In the genomic region with DNA sequence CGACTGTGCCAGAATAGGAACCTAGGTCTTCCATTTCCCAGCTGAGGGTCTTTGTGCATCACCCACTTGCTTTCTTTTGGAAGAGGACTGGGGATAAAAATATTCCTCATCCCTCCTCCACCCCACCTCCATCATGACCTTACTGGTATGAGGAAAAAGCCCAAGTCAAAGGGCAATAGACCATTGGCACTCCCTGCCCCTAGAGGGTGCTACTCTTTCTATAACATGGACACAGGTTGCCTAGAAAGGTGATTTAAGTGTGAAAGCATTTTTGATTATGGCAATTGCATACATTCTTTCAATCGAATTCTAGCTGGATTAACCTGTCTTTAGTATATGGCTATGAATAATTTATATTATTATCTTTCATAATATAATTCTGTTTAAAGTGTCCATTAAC, we compare ENCODE assay signal across 8 cellular contexts. TPM values are rescaled to one million over a fixed set of nuclear protein-coding genes. Genes with fewer than 3 reads are reported as not detected.
DNase-seq lines count a peak whose midpoint lies in the region; ATAC-seq, FAIRE-seq and TF ChIP-seq lines count a peak whose summit lies in the region.

No MANE protein-coding gene starts in this region.

- no peak for TF ChIP-seq EP300 in ovary (IDR thresholded peaks at IDR 0.05)

- FAIRE-seq in pancreas (lab: Jason Lieb, UNC): no peak

- DNase-seq in MM.1S (peak; percentile 20), dermis blood vessel endothelial cell (peak; percentile 31), pancreas (peak in 2 of 6 donors; percentile 9 to 46), ovary (no peak)
- no peak for DNase-seq in activated CD4-positive, alpha-beta T cell treated with anti-CD3 and anti-CD28 coated beads, Interleukin-2, amount 50 U/mL, for 1 hour

- H3K4me3 ChIP-seq in MM.1S (ENCODE audit: low read length) (no peak overlapping the region), pancreas (no peak overlapping the region), ovary (no peak overlapping the region)

- H3K9me3 ChIP-seq in MM.1S (replicated peaks; ENCODE audit: insufficient read depth, low read length) (no peaks in the 10 kb centered on the region), pancreas (no peaks in the 10 kb centered on the region), ovary (no peaks in the 10 kb centered on the region)

- H3K4me1 ChIP-seq in MM.1S (ENCODE audit: low read length): 0 out of 2 replicates have a peak, but pooled peaks cover 4% of the 10 kb centered on the region
- no peaks in the 10 kb centered on the region for H3K4me1 ChIP-seq in pancreas
- no peaks in the 10 kb centered on the region for H3K4me1 ChIP-seq in ovary (ENCODE audit: insufficient read depth)

- ATAC-seq in pancreas: peak; percentile 55 to 93 (median 86)
- no peak for ATAC-seq in GM18519 (IDR thresholded peaks at IDR 0.05; ENCODE audit: low FRiP score, unreplicated experiment)
- no peak for ATAC-seq in GM21526 (IDR thresholded peaks at IDR 0.05; ENCODE audit: low FRiP score, unreplicated experiment)

- H4K20me1 ChIP-seq in MM.1S (ENCODE audit: insufficient read depth, low read length): no peaks in the 10 kb centered on the region

- H3K36me3 ChIP-seq in MM.1S (replicated peaks; ENCODE audit: insufficient read depth, low read length): no peaks in the 10 kb centered on the region
- no peaks in the 10 kb centered on the region for H3K36me3 ChIP-seq in pancreas
- H3K36me3 ChIP-seq in ovary: no peaks in the 10 kb centered on the region

- no peak overlapping the region for H3K4me2 ChIP-seq in MM.1S (ENCODE audit: low read depth, low read length)

- H3K27ac ChIP-seq in MM.1S (ENCODE audit: low read length) (no peak overlapping the region), pancreas (no peak overlapping the region), ovary (no peak overlapping the region)

- H3K27me3 ChIP-seq in MM.1S (replicated peaks; ENCODE audit: insufficient read depth, low read length) (no peaks in the 10 kb centered on the region), pancreas (no peaks in the 10 kb centered on the region), ovary (no peaks in the 10 kb centered on the region)

- intact Hi-C loops in pancreas (cut with DNase I) (no loop called here), ovary (cut with DNase I) (no loop called here)

- WGBS in pancreas, 2 donors: 32 to 34% methylated on average over 2 of the region's 2 CpGs
- WGBS in ovary, 3 donors: 48 to 62% (median 57%) methylated on average over 2 of the region's 2 CpGs

- no peaks in the 10 kb centered on the region for H3K79me2 ChIP-seq in MM.1S (ENCODE audit: low read length)

- TF ChIP-seq CTCF in GM12872 (IDR thresholded peaks at IDR 0.05; ENCODE audit: insufficient read depth, low read depth, low read length): peak; percentile 59; the same call in 2 of the 3 replicates
- peak; percentile 54 for TF ChIP-seq CTCF in MM.1S (IDR thresholded peaks at IDR 0.05; ENCODE audit: low read length)
- peak; percentile 21 to 54 (median 38) for TF ChIP-seq CTCF in pancreas (IDR thresholded peaks at IDR 0.05)
- no peak for TF ChIP-seq CTCF in ovary (IDR thresholded peaks at IDR 0.05)

- no peaks in the 10 kb centered on the region for H3F3A ChIP-seq in MM.1S (ENCODE audit: insufficient read depth, low read length)

- no peaks in the 10 kb centered on the region for H3K9me2 ChIP-seq in MM.1S (replicated peaks; ENCODE audit: insufficient read depth, low read length)

- no peak for TF ChIP-seq POLR2A in ovary (IDR thresholded peaks at IDR 0.05)

- no peak overlapping the region for H3K9ac ChIP-seq in MM.1S (ENCODE audit: low read length)

- H2AFZ ChIP-seq in MM.1S (ENCODE audit: low read length): no peak overlapping the region

RNA-seq across cellular contexts. Expression of a gene that starts 22.8 kb away (rescaled TPM):
- total RNA-seq in dermis blood vessel endothelial cell (11.7 and 19.5 TPM in 2 replicates), pancreas (10 to 100 TPM in 1 of 6 donors, 1 to 10 TPM in 5; 7.0 to 14.0 (median 8.8) TPM), ovary (10 to 100 TPM in 5 of 7 donors, 1 to 10 TPM in 2; 8.2 to 28.9 (median 22.0) TPM)
- polyA plus RNA-seq in pancreas (1 to 10 TPM; 5.1 to 6.4 TPM), ovary (10 to 100 TPM in 1 of 2 donors, 1 to 10 TPM in 1; 9.4 to 12.0 TPM)

Comparison
In these comparisons a context has a peak if more than half of its experiments do, and no peak if none do; other contexts are left out.
1. CTCF ChIP-seq: peak in GM12872 (single experiment), MM.1S (single experiment) and pancreas (4 of 4); none in ovary (0 of 3).
2. DNase-seq: peak in MM.1S (single experiment) and dermis blood vessel endothelial cell (single experiment); none in ovary (0 of 5) and activated CD4-positive, alpha-beta T cell treated with anti-CD3 and anti-CD28 coated beads, Interleukin-2, amount 50 U/mL, for 1 hour (single experiment).
3. ATAC-seq: peak in pancreas (4 of 4); none in GM18519 (single experiment) and GM21526 (single experiment).